25 cellular contexts compared by ENCODE assay signal in genomic region chr14:72567226-72567625, GRCh38.
DNase-seq lines count a peak whose midpoint lies in the region; ATAC-seq and TF ChIP-seq lines count a peak whose summit lies in the region.
"Had no signal": no experiment of that assay in that cellular context is flagged by ENCODE, and none has a peak within 500 bp of the region (broad histone marks: within the 10 kb centered on the region; RNA-seq: fewer than 3 reads in every experiment).

No MANE protein-coding gene starts in this region.

- H2AK5ac ChIP-seq in neuronal stem cell (ENCODE audit: low read depth, low read length) = no peak overlapping the region

- H3K36me3 ChIP-seq in neuronal stem cell (replicated peaks in 1 of 2; ENCODE audit: control insufficient read depth in 2 of 2, insufficient read depth in 2 of 2, low read length in 2 of 2) (no peaks in the 10 kb centered on the region), upper lobe of left lung (no peaks in the 10 kb centered on the region), brain microvascular endothelial cell (replicated peaks) (no peaks in the 10 kb centered on the region)
- H3K36me3 ChIP-seq: BLaER1 treated with 17β-estradiol and CSF1 and Interleukin-3, amounts not matched to agents 10 nM and 100 nM; HAP-1; SJSA1 had no signal

- no peak overlapping the region for H3K27ac ChIP-seq in right cardiac atrium (ENCODE audit: low read length)
- no peak overlapping the region for H3K27ac ChIP-seq in neuronal stem cell (replicated peaks; ENCODE audit: low read length)
- no peak overlapping the region for H3K27ac ChIP-seq in upper lobe of left lung
- no peak overlapping the region for H3K27ac ChIP-seq in brain microvascular endothelial cell
- H3K27ac ChIP-seq: 22Rv1; BLaER1 treated with 17β-estradiol and CSF1 and Interleukin-3, amounts not matched to agents 10 nM and 100 nM; HL-60; KMS-11; SJSA1 had no signal

- peak overlapping the region; percentile 6 for H3K18ac ChIP-seq in neuronal stem cell (ENCODE audit: low read length)

- H2AFZ ChIP-seq in neuronal stem cell (ENCODE audit: low read length) = no peak overlapping the region
- H2AFZ ChIP-seq: GM23338 had no signal

- H2BK12ac ChIP-seq in neuronal stem cell (ENCODE audit: low read length) = no peak overlapping the region

- no peak overlapping the region for H2BK15ac ChIP-seq in neuronal stem cell (ENCODE audit: low read length)

- ATAC-seq in right cardiac atrium (no peak), upper lobe of left lung (ENCODE audit: low FRiP score in 2 of 2) (no peak)
- ATAC-seq: GM23338 had no signal

- TF ChIP-seq CTCF in upper lobe of left lung (IDR thresholded peaks at IDR 0.05) = no peak
- no peak for TF ChIP-seq CTCF in brain microvascular endothelial cell (IDR thresholded peaks at IDR 0.05; ENCODE audit: low read depth, low read length, missing control alignments)

- no peak overlapping the region for H3K4me2 ChIP-seq in neuronal stem cell (ENCODE audit: insufficient read depth, low read length, poor library complexity, severe bottlenecking)
- H3K4me2 ChIP-seq: BLaER1 treated with 17β-estradiol and CSF1 and Interleukin-3, amounts not matched to agents 10 nM and 100 nM; GM23338; KMS-11 had no signal

- DNase-seq in DMS 273 (lab: John Stamatoyannopoulos, UW; ENCODE audit: unreplicated experiment) (peak; percentile 25), DMS 273 treated with DMSO at 0.1 percent for 48 hours (lab: John Stamatoyannopoulos, UW) (no peak), cardiac septum (ENCODE audit: low spot score) (peak; percentile 66), right cardiac atrium (no peak), neuronal stem cell (ENCODE audit: low spot score) (no peak), activated gamma-delta T cell (lab: John Stamatoyannopoulos, UW) (no peak), upper lobe of left lung (no peak), brain microvascular endothelial cell (no peak)
- DNase-seq: ACHN; Caco-2; CD4-positive, alpha-beta memory T cell; DMS153; NCI-H1105; NCI-H146; NCI-H2081; NCI-H2171; NCI-H345; NCI-H774 had no signal

- H4K8ac ChIP-seq in neuronal stem cell (ENCODE audit: low read depth, low read length) = no peak overlapping the region

- no peak for TF ChIP-seq EP300 in upper lobe of left lung (IDR thresholded peaks at IDR 0.05)

- no peaks in the 10 kb centered on the region for H3K9me3 ChIP-seq in right cardiac atrium (ENCODE audit: control insufficient read depth, low read length)
- peaks cover 0 to 2% of the 10 kb centered on the region in 2 donors for H3K9me3 ChIP-seq in neuronal stem cell (replicated peaks in 1 of 2; ENCODE audit: control insufficient read depth in 2 of 2, insufficient read depth in 1 of 2, low read depth in 1 of 2, low read length in 2 of 2)
- H3K9me3 ChIP-seq in upper lobe of left lung = no peaks in the 10 kb centered on the region
- H3K9me3 ChIP-seq: HAP-1, SJSA1 had no signal

- no peak overlapping the region for H3K23ac ChIP-seq in neuronal stem cell (ENCODE audit: low read depth, low read length, poor library complexity)

- H3K9ac ChIP-seq in neuronal stem cell (ENCODE audit: low read depth, low read length, poor library complexity) = no peak overlapping the region
- H3K9ac ChIP-seq: BLaER1 treated with 17β-estradiol and CSF1 and Interleukin-3, amounts not matched to agents 10 nM and 100 nM; KMS-11 had no signal

- H3K4me3 ChIP-seq in right cardiac atrium (ENCODE audit: low read length) (no peak overlapping the region), neuronal stem cell (ENCODE audit: low read length in 2 of 2) (no peak overlapping the region), upper lobe of left lung (no peak overlapping the region), brain microvascular endothelial cell (ENCODE audit: low read depth, low read length) (no peak overlapping the region)
- H3K4me3 ChIP-seq: BLaER1 treated with 17β-estradiol and CSF1 and Interleukin-3, amounts not matched to agents 10 nM and 100 nM; GM23338; HAP-1; SJSA1 had no signal

- no peak overlapping the region for H2BK5ac ChIP-seq in neuronal stem cell (ENCODE audit: low read length)

- intact Hi-C loops in cardiac septum (cut with DNase I) (no loop called here), right cardiac atrium (cut with DNase I) (no loop called here)

- TF ChIP-seq POLR2A in upper lobe of left lung (IDR thresholded peaks at IDR 0.05) = no peak

- 46% methylated on average over 6 of the region's 6 CpGs for WGBS in right cardiac atrium
- WGBS in neuronal stem cell (ENCODE audit: extremely low coverage in 2 of 2, insufficient read length in 2 of 2, insufficient replicate concordance in 1 of 2), 2 donors = no CpG with 5 or more reads among the region's 6 CpGs
- 82 to 84% methylated on average over 5 to 6 of the region's 6 CpGs for WGBS in upper lobe of left lung, 2 donors

- in situ Hi-C loops in brain microvascular endothelial cell (cut with HindIII; ENCODE audit: low pct_ligation_motif_present, low sequenced_read_pairs) = no loop called here

- H3K4me1 ChIP-seq in right cardiac atrium (ENCODE audit: control insufficient read depth, insufficient read depth, low read length) (peaks cover 3% of the 10 kb centered on the region), neuronal stem cell (ENCODE audit: control insufficient read depth in 2 of 2, insufficient read depth in 1 of 2, low read depth in 1 of 2, low read length in 2 of 2) (peaks cover 0 to 8% of the 10 kb centered on the region in 2 donors), upper lobe of left lung (no peaks in the 10 kb centered on the region)
- H3K4me1 ChIP-seq: Caco-2, HAP-1, SJSA1 had no signal

- no peaks in the 10 kb centered on the region for H3K79me1 ChIP-seq in neuronal stem cell (ENCODE audit: low read depth, low read length)

- no peak overlapping the region for H2BK120ac ChIP-seq in neuronal stem cell (ENCODE audit: low read depth, low read length)

- no peak overlapping the region for H4K91ac ChIP-seq in neuronal stem cell (ENCODE audit: low read depth, low read length, poor library complexity)

- H3K14ac ChIP-seq in neuronal stem cell (ENCODE audit: low read length) = no peak overlapping the region

- no peak overlapping the region for H3K4ac ChIP-seq in neuronal stem cell (ENCODE audit: low read length)

- H3K27me3 ChIP-seq in right cardiac atrium (ENCODE audit: control insufficient read depth, insufficient read depth) (no peaks in the 10 kb centered on the region), neuronal stem cell (ENCODE audit: control insufficient read depth in 3 of 3, insufficient read depth in 3 of 3, low read depth in 1 of 3, low read length in 3 of 3) (peaks cover 0 to 2% (median 0%) of the 10 kb centered on the region in 3 experiments), upper lobe of left lung (no peaks in the 10 kb centered on the region), brain microvascular endothelial cell (replicated peaks) (no peaks in the 10 kb centered on the region)
- H3K27me3 ChIP-seq: BLaER1 treated with 17β-estradiol and CSF1 and Interleukin-3, amounts not matched to agents 10 nM and 100 nM; SJSA1 had no signal

Comparison
In these comparisons a context has a peak if more than half of its experiments do, and no peak if none do; other contexts are left out.
1. DNase-seq: peak in DMS 273 (single experiment) and cardiac septum (single experiment); none in DMS 273 treated with DMSO at 0.1 percent for 48 hours (single experiment), right cardiac atrium (0 of 3), neuronal stem cell (single experiment), activated gamma-delta T cell (single experiment), upper lobe of left lung (0 of 2) and brain microvascular endothelial cell (single experiment).